Comparison of ENCODE assay signal across 17 cellular contexts in the genomic region with DNA sequence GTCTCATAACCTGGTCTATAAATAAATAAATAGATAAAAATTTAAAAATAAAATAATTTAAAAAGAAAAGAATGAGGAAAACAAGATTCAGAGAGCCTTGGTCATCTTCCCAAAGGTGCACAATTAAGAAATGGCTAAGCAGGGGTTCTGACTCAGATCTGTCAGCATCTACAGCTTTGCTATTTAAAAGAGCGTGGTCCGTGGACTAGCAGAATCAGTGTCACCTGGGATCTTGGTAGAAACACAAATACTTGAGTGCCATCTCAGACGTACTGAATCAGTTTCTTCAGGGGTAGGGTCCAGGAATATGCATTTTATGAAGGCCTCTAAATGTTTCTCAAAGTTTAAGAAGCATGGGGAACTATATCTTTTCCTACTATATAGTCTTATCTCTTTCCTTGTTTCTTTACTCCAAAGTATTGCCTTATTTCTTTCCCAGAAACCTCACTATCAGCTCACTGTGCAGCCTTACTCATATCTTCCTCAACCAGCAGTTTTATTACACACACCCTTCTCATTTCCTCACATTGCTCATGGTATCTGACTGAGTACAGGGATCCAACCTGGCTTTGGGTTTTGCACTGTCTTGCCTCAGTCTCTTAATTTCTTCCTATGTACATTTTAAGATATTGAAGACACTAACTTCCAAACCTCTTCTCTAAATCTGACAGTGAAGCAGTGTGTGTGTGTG. TPM values are rescaled to one million over a fixed set of nuclear protein-coding genes. Genes with fewer than 3 reads are reported as not detected.
A peak's percentile ranks its signal among the peaks of the same experiment; 100 is the strongest.
DNase-seq lines count a peak whose midpoint lies in the region; ATAC-seq, FAIRE-seq and TF ChIP-seq lines count a peak whose summit lies in the region.
"Had no signal": no experiment of that assay in that cellular context is flagged by ENCODE, and none has a peak within 500 bp of the region (broad histone marks: within the 10 kb centered on the region; RNA-seq: fewer than 3 reads in every experiment).

No MANE protein-coding gene starts in this region.

- FAIRE-seq in A549 (lab: Jason Lieb, UNC) (no peak), K562 (lab: Jason Lieb, UNC) (peak; percentile 84)

- CTCF ChIA-PET in A549 (lab: Yijun Ruan, JAX) (interaction anchor here (1.0 to 2.1 kb wide), 3 partner anchors 8 to 299 kb away, joined by 3 to 6 read pairs (median 3); no protein-coding TSS in a partner anchor), K562 (lab: Yijun Ruan, JAX; ENCODE audit: low intra/inter-chr PET ratio) (no interaction called here)

- POLR2A ChIA-PET in A549 (lab: Yijun Ruan, JAX), result interaction anchor here (0.9 to 6.0 kb wide), 2 partner anchors 9 to 216 kb away, joined by 3 to 79 read pairs; a partner anchor contains a TSS
- POLR2A ChIA-PET in K562 (lab: Yijun Ruan, JAX), result no interaction called here

- no peaks in the 10 kb centered on the region for H3K9me3 Mint-ChIP-seq in HFFc6
- H3K9me3 Mint-ChIP-seq: activated B cell treated with CpG ODN at 0.5 μM for 24 hours had no signal

- TF ChIP-seq CTCF in A549 (IDR thresholded peaks at IDR 0.05), result no peak
- TF ChIP-seq CTCF in HFFc6 (IDR thresholded peaks at IDR 0.05), result no peak
- no peak for TF ChIP-seq CTCF in K562 (IDR thresholded peaks at IDR 0.05 in 2 of 3, conservative IDR thresholded peaks at IDR 0.05 in 1 of 3; ENCODE audit: insufficient read depth in 2 of 3, low read depth in 1 of 3, low read length in 3 of 3)
- TF ChIP-seq CTCF in prostate gland (IDR thresholded peaks at IDR 0.05), result no peak

- intact Hi-C loops in K562 (cut with micrococcal nuclease), result loop anchor here (5.0 kb wide), 1 partner anchor 38 kb away; no protein-coding TSS in a partner anchor
- intact Hi-C loops in prostate gland (cut with DNase I), result loop anchor here (5.0 to 10.0 kb wide), 2 partner anchors 55 to 123 kb away; a partner anchor contains a TSS

- peak overlapping the region; percentile 84 for H3K27ac Mint-ChIP-seq in HFFc6
- H3K27ac Mint-ChIP-seq: activated B cell treated with CpG ODN at 0.5 μM for 24 hours had no signal

- no peak for TF ChIP-seq EP300 in A549 (IDR thresholded peaks at IDR 0.05)
- peak; percentile 92 for TF ChIP-seq EP300 in K562 (IDR thresholded peaks at IDR 0.05; ENCODE audit: low read length)

- no peak for TF ChIP-seq POLR2A in A549 (IDR thresholded peaks at IDR 0.05; ENCODE audit: low read length)
- TF ChIP-seq POLR2A in K562 (conservative IDR thresholded peaks at IDR 0.05), result no peak
- no peak for TF ChIP-seq POLR2A in prostate gland (IDR thresholded peaks at IDR 0.05)

- peak overlapping the region; percentile 44; the same call in 1 of the 2 replicates for H2AFZ ChIP-seq in K562 (ENCODE audit: low read depth, low read length)

- peak overlapping the region; percentile 33 for H3K4me3 Mint-ChIP-seq in HFFc6
- H3K4me3 Mint-ChIP-seq: activated B cell treated with CpG ODN at 0.5 μM for 24 hours had no signal

- peaks cover 89% of the 10 kb centered on the region for H3K4me1 Mint-ChIP-seq in HFFc6 (ENCODE audit: low read depth)
- H3K4me1 Mint-ChIP-seq: activated B cell treated with CpG ODN at 0.5 μM for 24 hours had no signal

- peak overlapping the region; percentile 67 for H3K4me2 ChIP-seq in A549
- H3K4me2 ChIP-seq in K562 (ENCODE audit: insufficient read depth, low read length), result peak overlapping the region; percentile 57

- H3K36me3 ChIP-seq in K562 (ENCODE audit: control insufficient read depth, insufficient read depth, low read length) (no peaks in the 10 kb centered on the region), prostate gland (no peaks in the 10 kb centered on the region)
- H3K36me3 ChIP-seq: BLaER1 treated with 17β-estradiol and CSF1 and Interleukin-3, amounts not matched to agents 10 nM and 100 nM; sigmoid colon had no signal

- no peaks in the 10 kb centered on the region for H3K27me3 ChIP-seq in K562 (ENCODE audit: control insufficient read depth in 2 of 2, insufficient read depth in 2 of 2, low read length in 2 of 2)
- H3K27me3 ChIP-seq in prostate gland (replicated peaks; ENCODE audit: insufficient read depth), result no peaks in the 10 kb centered on the region
- H3K27me3 ChIP-seq: BLaER1 treated with 17β-estradiol and CSF1 and Interleukin-3, amounts not matched to agents 10 nM and 100 nM; sigmoid colon had no signal

- H3K36me3 Mint-ChIP-seq in HFFc6 (ENCODE audit: low read depth), result no peaks in the 10 kb centered on the region

- TF ChIP-seq RAD21 in A549 (conservative IDR thresholded peaks at IDR 0.05 in 1 of 2, IDR thresholded peaks at IDR 0.05 in 1 of 2), result no peak
- no peak for TF ChIP-seq RAD21 in K562 (CRISPR knock-in tag; conservative IDR thresholded peaks at IDR 0.05 in 1 of 2, IDR thresholded peaks at IDR 0.05 in 1 of 2)

- 60% methylated on average over 3 of the region's 3 CpGs for WGBS in A549 (ENCODE audit: missing lambda C conversion rate)
- 4% methylated on average over 3 of the region's 3 CpGs for WGBS in K562 (ENCODE audit: insufficient coverage, low coverage, missing lambda C conversion rate)
- 85% methylated on average over 3 of the region's 3 CpGs for WGBS in prostate gland

- no peaks in the 10 kb centered on the region for H3K9me1 ChIP-seq in K562 (ENCODE audit: control insufficient read depth, insufficient read depth, low read length)

- H3K9ac ChIP-seq in K562 (ENCODE audit: insufficient read depth in 1 of 2, low read depth in 2 of 2, low read length in 2 of 2), result peak overlapping the region in 1 of 2 experiments; percentile 57; a peak in 2 of 4 replicates
- H3K9ac ChIP-seq: BLaER1 treated with 17β-estradiol and CSF1 and Interleukin-3, amounts not matched to agents 10 nM and 100 nM had no signal

- H3K9me3 ChIP-seq in A549 (no peaks in the 10 kb centered on the region), K562 (replicated peaks; ENCODE audit: control insufficient read depth, insufficient read depth, low read depth, low read length) (no peaks in the 10 kb centered on the region), prostate gland (no peaks in the 10 kb centered on the region)
- H3K9me3 ChIP-seq: sigmoid colon had no signal

- ATAC-seq in A549 (peak in 1 of 2 experiments; percentile 34; a peak in 2 of 6 replicates), K562 (peak; percentile 88)

- no peaks in the 10 kb centered on the region for H3K79me2 ChIP-seq in K562 (ENCODE audit: control insufficient read depth, insufficient read depth, low read length)

- no peak overlapping the region for H3K4me3 ChIP-seq in A549
- no peak overlapping the region for H3K4me3 ChIP-seq in K562
- no peak overlapping the region for H3K4me3 ChIP-seq in prostate gland
- H3K4me3 ChIP-seq: BLaER1 treated with 17β-estradiol and CSF1 and Interleukin-3, amounts not matched to agents 10 nM and 100 nM; sigmoid colon had no signal

- DNase-seq in A549 (ENCODE audit: low read depth in 1 of 2, low spot score in 1 of 2) (no peak), HFFc6 (peak; percentile 62), K562 (ENCODE audit: extremely low read depth in 1 of 4, low spot score in 3 of 4) (peak; percentile 14 to 75 (median 40)), kidney tubule cell (ENCODE audit: low spot score) (peak; percentile 43), NCI-H69 (lab: John Stamatoyannopoulos, UW) (no peak), prostate gland (ENCODE audit: low spot score) (no peak), SHP77 (lab: John Stamatoyannopoulos, UW) (no peak)
- no peak for DNase-seq in stimulated activated CD4-positive, alpha-beta T cell treated with anti-CD3 and anti-CD28 coated beads, Interleukin-15, amount 100 ng/mL, for 24 hours
- DNase-seq: activated B cell treated with CpG ODN at 0.5 μM for 24 hours; activated naive CD4-positive, alpha-beta T cell; GF-D8; MV-4-11; SHP77 treated with DMSO at 0.1 percent for 48 hours; sigmoid colon had no signal

- H4K20me1 ChIP-seq in K562 (replicated peaks; ENCODE audit: control insufficient read depth, insufficient read depth, low read length), result no peaks in the 10 kb centered on the region
- H4K20me1 ChIP-seq: BLaER1 treated with 17β-estradiol and CSF1 and Interleukin-3, amounts not matched to agents 10 nM and 100 nM had no signal

- no peaks in the 10 kb centered on the region; the same call in 1 of the 2 replicates for H3K27me3 Mint-ChIP-seq in HFFc6 (ENCODE audit: insufficient read depth)

- H3K4me1 ChIP-seq in A549 (peaks cover 67% of the 10 kb centered on the region), K562 (replicated peaks in 1 of 2; ENCODE audit: control insufficient read depth in 2 of 2, insufficient read depth in 2 of 2, low read length in 2 of 2) (peaks cover 9 to 35% of the 10 kb centered on the region in 2 experiments; a peak in 4 of 5 replicates), prostate gland (replicated peaks) (peaks cover 3% of the 10 kb centered on the region)

- peak overlapping the region; percentile 72 to 89 for H3K27ac ChIP-seq in A549
- H3K27ac ChIP-seq in K562 (ENCODE audit: extremely low read depth, low read depth, low read length), result peak overlapping the region; percentile 70
- no peak overlapping the region for H3K27ac ChIP-seq in prostate gland
- H3K27ac ChIP-seq: BLaER1 treated with 17β-estradiol and CSF1 and Interleukin-3, amounts not matched to agents 10 nM and 100 nM had no signal

- in situ Hi-C loops in K562 (cut with MboI), result no loop called here

- BruUV-seq in K562 (replicated peaks; lab: Mats Ljungman, UMichigan), result no TSS peak

RNA-seq across cellular contexts. Expression of a gene that starts 58.6 kb away (rescaled TPM):
- 0.12 and 0.29 TPM in 2 replicates for polyA plus RNA-seq in A549 (2011; rRNA removed)
- polyA plus RNA-seq in A549 (2012; cell fraction: cytosol; rRNA removed), result 0.01 and 0.03 TPM in 2 replicates
- polyA plus RNA-seq in A549 (2012; cell fraction: nucleus; rRNA removed), result 0.04 TPM in 1 of 2 replicates, not detected in the other
- polyA plus RNA-seq in A549 (2017; fragmentation: RNase III; extraction: RNeasy Plus Mini Kit Qiagen cat#74134 plus additional on column Dnase treatment), result 0.01 to 0.18 TPM (median 0.17 TPM) in 3 replicates
- 0.12 and 0.49 TPM in 2 replicates for polyA minus RNA-seq in A549 (2011; rRNA and poly(A)+ RNA removed)
- total RNA-seq in HFFc6 (2021; fragmentation: NEBNext Ultra II Directional; extraction: Animal tissue kit (Norgen Biotek cat#: 25700)), result 1 to 10 TPM in 2 of 6 experiments, under 1 TPM in 4; 0.09 to 1.1 (median 0.65) TPM
- total RNA-seq in K562 (2011; cell fraction: chromatin; rRNA removed; ENCODE audit: low replicate concordance), result not detected in 2 replicates
- not detected in 2 replicates for total RNA-seq in K562 (2011; cell fraction: nucleolus; rRNA removed)
- not detected in 2 replicates for total RNA-seq in K562 (2011; cell fraction: nucleoplasm; rRNA removed)
- total RNA-seq in K562 (2014; rRNA removed), result not detected in 2 replicates
- total RNA-seq in K562 (2014; rRNA removed; fragmentation: Illumina TruSeq; extraction: Trizol), result 0.19 TPM in 1 of 2 replicates, not detected in the other
- not detected in 2 replicates for total RNA-seq in K562 (2015; rRNA removed; fragmentation: Illumina TruSeq; extraction: Trizol)
- not detected in 2 replicates for total RNA-seq in K562 (2021)
- 1.0 TPM in 1 of 2 replicates, not detected in the other for polyA plus RNA-seq in K562 (2011; rRNA removed)
- 0.31 TPM in 1 of 2 replicates, not detected in the other for polyA plus RNA-seq in K562 (2011; cell fraction: cytosol; rRNA removed)
- 1.4 TPM in 1 of 2 replicates, not detected in the other for polyA plus RNA-seq in K562 (2011; cell fraction: nucleus; rRNA removed)
- polyA plus RNA-seq in K562 (2012), result not detected in 2 replicates
- polyA plus RNA-seq in K562 (2014; fragmentation: Illumina TruSeq; extraction: Trizol), result not detected in 2 replicates
- polyA plus RNA-seq in K562 (2014; fragmentation: Nextera tagmentation; extraction: Ambion mirVana), result under 1 TPM; 0.10 to 0.15 TPM
- not detected in 2 replicates for polyA plus RNA-seq in K562 (2014; rRNA removed)
- polyA minus RNA-seq in K562 (2011; rRNA and poly(A)+ RNA removed), result 1.3 TPM in 1 of 2 replicates, not detected in the other
- polyA minus RNA-seq in K562 (2011; cell fraction: cytosol; rRNA and poly(A)+ RNA removed), result not detected in 2 replicates
- 3.1 TPM in 1 of 2 replicates, not detected in the other for polyA minus RNA-seq in K562 (2011; cell fraction: nucleus; rRNA and poly(A)+ RNA removed)
- total RNA-seq in prostate gland, result 1 to 10 TPM; 3.0 to 5.3 TPM
- total RNA-seq: activated B cell treated with CpG ODN at 0.5 μM for 24 hours, mucosa of gallbladder, NCI-H460 had no signal

Comparison
In these comparisons a context has a peak if more than half of its experiments do, and no peak if none do; other contexts are left out.
1. DNase-seq: peak in HFFc6 (single experiment), K562 (4 of 4) and kidney tubule cell (single experiment); none in A549 (0 of 2), NCI-H69 (single experiment), prostate gland (single experiment), stimulated activated CD4-positive, alpha-beta T cell treated with anti-CD3 and anti-CD28 coated beads, Interleukin-15, amount 100 ng/mL, for 24 hours (single experiment) and SHP77 (0 of 2).
2. H3K27ac ChIP-seq: peak in A549 (2 of 2) and K562 (single experiment); none in prostate gland (0 of 2).